11 cellular contexts compared by ENCODE assay signal in genomic region chr3:193782280-193782654, GRCh38.
DNase-seq lines count a peak whose midpoint lies in the region; ATAC-seq and TF ChIP-seq lines count a peak whose summit lies in the region.
"Had no signal": no experiment of that assay in that cellular context is flagged by ENCODE, and none has a peak within 500 bp of the region (broad histone marks: within the 10 kb centered on the region; RNA-seq: fewer than 3 reads in every experiment).

No MANE protein-coding gene starts in this region.

- POLR2A ChIA-PET in SK-N-SH (lab: Yijun Ruan, JAX) (interaction anchor here (1.2 kb wide), 1 partner anchor 533 kb away, joined by 6 read pairs; no protein-coding TSS in a partner anchor), MCF 10A (lab: Yijun Ruan, JAX) (interaction anchor here (0.7 to 9.1 kb wide), 10 partner anchors 20 to 356 kb away, joined by 3 to 161 read pairs (median 6); partner anchors contain the start of gene HES1)

- H3K4me3 Mint-ChIP-seq in MCF 10A (ENCODE audit: unreplicated experiment): no peak overlapping the region
- H3K4me3 Mint-ChIP-seq: stimulated activated memory B cell treated with anti-CD40 and anti-IgM and Interleukin-4, amounts not matched to agents 10 μg/mL and 1 μg/mL and 100 μg/mL, for 72 hours had no signal

- no peaks in the 10 kb centered on the region for H4K20me1 ChIP-seq in SK-N-SH (ENCODE audit: insufficient read depth)

- H3K36me3 ChIP-seq in SK-N-SH (replicated peaks in 1 of 2; ENCODE audit: control insufficient read depth in 1 of 2, insufficient read depth in 2 of 2, low read length in 1 of 2): no peaks in the 10 kb centered on the region

- no peaks in the 10 kb centered on the region for H3K9me3 Mint-ChIP-seq in MCF 10A (ENCODE audit: unreplicated experiment)
- H3K9me3 Mint-ChIP-seq: stimulated activated memory B cell treated with anti-CD40 and anti-IgM and Interleukin-4, amounts not matched to agents 10 μg/mL and 1 μg/mL and 100 μg/mL, for 72 hours had no signal

- no peak overlapping the region for H3K4me3 ChIP-seq in SK-N-SH (ENCODE audit: low read depth in 2 of 2, low read length in 1 of 2)

- peaks cover 17 to 34% of the 10 kb centered on the region in 2 experiments; a peak in 3 of 4 replicates for H3K4me1 ChIP-seq in SK-N-SH (ENCODE audit: control insufficient read depth in 1 of 2, insufficient read depth in 2 of 2, low read depth in 1 of 2, low read length in 1 of 2)

- 51% methylated on average over 9 of the region's 9 CpGs for WGBS in SK-N-SH (ENCODE audit: low lambda C conversion rate)

- H3K27me3 ChIP-seq in SK-N-SH (ENCODE audit: insufficient read depth): peaks cover 15% of the 10 kb centered on the region; the same call in 1 of the 2 replicates

- DNase-seq in SK-N-SH: no peak
- DNase-seq in MCF 10A (ENCODE audit: unreplicated experiment): peak; percentile 57
- peak; percentile 20 to 37 for DNase-seq in left colon
- DNase-seq in ureter (ENCODE audit: low spot score): peak; percentile 70
- DNase-seq in stimulated activated naive CD8-positive, alpha-beta T cell treated with anti-CD3 and anti-CD28 coated beads, Interleukin-15, Interleukin-2, amounts not matched to agents 100 U/mL and 50 U/mL, for 24 hours: no peak
- DNase-seq in cerebellar cortex (ENCODE audit: low spot score): no peak
- DNase-seq: amygdala, DMS53 had no signal

- peaks cover 10% of the 10 kb centered on the region for H3K27me3 Mint-ChIP-seq in MCF 10A (ENCODE audit: insufficient read depth, unreplicated experiment)

- H3K36me3 Mint-ChIP-seq in MCF 10A (ENCODE audit: insufficient read depth, unreplicated experiment): peaks cover 6% of the 10 kb centered on the region
- H3K36me3 Mint-ChIP-seq: stimulated activated memory B cell treated with anti-CD40 and anti-IgM and Interleukin-4, amounts not matched to agents 10 μg/mL and 1 μg/mL and 100 μg/mL, for 72 hours had no signal

- no TSS peak for BruUV-seq in MCF 10A (replicated peaks; lab: Mats Ljungman, UMichigan)

- peak overlapping the region; percentile 88 for H3K27ac Mint-ChIP-seq in MCF 10A (ENCODE audit: low read depth, unreplicated experiment)
- H3K27ac Mint-ChIP-seq: stimulated activated memory B cell treated with anti-CD40 and anti-IgM and Interleukin-4, amounts not matched to agents 10 μg/mL and 1 μg/mL and 100 μg/mL, for 72 hours had no signal

- H3K27ac ChIP-seq in SK-N-SH (ENCODE audit: low read depth in 2 of 2, low read length in 1 of 2): no peak overlapping the region

- peaks cover 2% of the 10 kb centered on the region for H3F3A ChIP-seq in SK-N-SH (replicated peaks; ENCODE audit: insufficient read depth)

- no peak for TF ChIP-seq RAD21 in SK-N-SH (IDR thresholded peaks at IDR 0.05; ENCODE audit: low read length)

- H2AFZ ChIP-seq in SK-N-SH (ENCODE audit: low read depth): no peak overlapping the region

- no peak for TF ChIP-seq CTCF in SK-N-SH (IDR thresholded peaks at IDR 0.05)
- TF ChIP-seq CTCF in MCF 10A (IDR thresholded peaks at IDR 0.05; ENCODE audit: unreplicated experiment): no peak

- H3K4me2 ChIP-seq in SK-N-SH: no peak overlapping the region

- CTCF ChIA-PET in SK-N-SH (lab: Yijun Ruan, JAX) (interaction anchor here (1.0 to 13.1 kb wide), 9 partner anchors 16 to 622 kb away, joined by 3 to 246 read pairs (median 6); partner anchors contain the start of gene HES1), MCF 10A (lab: Yijun Ruan, JAX) (interaction anchor here (0.6 to 8.3 kb wide), 19 partner anchors 19 to 619 kb away, joined by 3 to 107 read pairs (median 7); partner anchors contain the start of gene HES1)

- H3K9me2 ChIP-seq in SK-N-SH: no peaks in the 10 kb centered on the region

- H3K79me2 ChIP-seq in SK-N-SH (ENCODE audit: insufficient read depth): no peaks in the 10 kb centered on the region

- no peaks in the 10 kb centered on the region; the same call in 1 of the 2 replicates for H3K9me3 ChIP-seq in SK-N-SH

- no peak overlapping the region for H3K9ac ChIP-seq in SK-N-SH

- peak; percentile 69 for ATAC-seq in SK-N-SH treated with all-trans-retinoic acid at 6 μM for 48 hours
- peak; percentile 69 for ATAC-seq in left colon
- ATAC-seq in stimulated activated naive CD8-positive, alpha-beta T cell treated with anti-CD3 and anti-CD28 coated beads, Interleukin-15, Interleukin-2, amounts not matched to agents 100 U/mL and 50 U/mL, for 24 hours: no peak
- ATAC-seq in HG02852 (IDR thresholded peaks at IDR 0.05; ENCODE audit: unreplicated experiment): no peak
- ATAC-seq: stimulated activated memory B cell treated with anti-CD40 and anti-IgM and Interleukin-4, amounts not matched to agents 10 μg/mL and 1 μg/mL and 100 μg/mL, for 72 hours had no signal

- intact Hi-C loops in MCF 10A (cut with micrococcal nuclease): loop anchor here (5.0 kb wide), 1 partner anchor 90 kb away; no protein-coding TSS in a partner anchor
- intact Hi-C loops in left colon (cut with DNase I, micrococcal nuclease): loop anchor here (5.0 to 10.0 kb wide), 3 partner anchors 353 to 535 kb away; partner anchors contain the start of gene HES1 (in 2 of the 2)

- TF ChIP-seq EP300 in SK-N-SH (IDR thresholded peaks at IDR 0.05; ENCODE audit: borderline replicate concordance in 1 of 2, low read depth in 1 of 2, low read length in 1 of 2): no peak

- H3K4me1 Mint-ChIP-seq in MCF 10A (ENCODE audit: insufficient read depth, unreplicated experiment): peaks cover 35% of the 10 kb centered on the region

TF ChIP-seq in SK-N-SH treated with all-trans-retinoic acid at 6 μM for 48 hours, 23 proteins besides CTCF, POLR2A, EP300 and RAD21:
- TF ChIP-seq SNAI2 (CRISPR knock-in tag; IDR thresholded peaks at IDR 0.05) (0 out of 2 replicates have a peak, but pooled peaks have one; percentile 23), ISL1 (CRISPR knock-in tag; IDR thresholded peaks at IDR 0.05) (peak; percentile 73), CREB5 (CRISPR knock-in tag; IDR thresholded peaks at IDR 0.05; ENCODE audit: low read depth) (no peak)
TF ChIP-seq in SK-N-SH treated with all-trans-retinoic acid at 6 μM for 48 hours: peak in this region for 2.

TF ChIP-seq in SK-N-SH, 30 proteins besides CTCF, POLR2A, EP300 and RAD21:
- no peak for TF ChIP-seq FOXJ3 (CRISPR knock-in tag; IDR thresholded peaks at IDR 0.05)
- no peak for TF ChIP-seq NRF1 (IDR thresholded peaks at IDR 0.05; ENCODE audit: low read depth, low read length)
- TF ChIP-seq PBX3 (IDR thresholded peaks at IDR 0.05): no peak

Comparison
In these comparisons a context has a peak if more than half of its experiments do, and no peak if none do; other contexts are left out.
1. ATAC-seq: peak in SK-N-SH treated with all-trans-retinoic acid at 6 μM for 48 hours (single experiment) and left colon (single experiment); none in stimulated activated naive CD8-positive, alpha-beta T cell treated with anti-CD3 and anti-CD28 coated beads, Interleukin-15, Interleukin-2, amounts not matched to agents 100 U/mL and 50 U/mL, for 24 hours (single experiment) and HG02852 (single experiment).
2. DNase-seq: peak in MCF 10A (single experiment), left colon (2 of 2) and ureter (single experiment); none in SK-N-SH (single experiment), stimulated activated naive CD8-positive, alpha-beta T cell treated with anti-CD3 and anti-CD28 coated beads, Interleukin-15, Interleukin-2, amounts not matched to agents 100 U/mL and 50 U/mL, for 24 hours (single experiment) and cerebellar cortex (single experiment).